ENCODE assay signal across 19 cellular contexts in the genomic region with DNA sequence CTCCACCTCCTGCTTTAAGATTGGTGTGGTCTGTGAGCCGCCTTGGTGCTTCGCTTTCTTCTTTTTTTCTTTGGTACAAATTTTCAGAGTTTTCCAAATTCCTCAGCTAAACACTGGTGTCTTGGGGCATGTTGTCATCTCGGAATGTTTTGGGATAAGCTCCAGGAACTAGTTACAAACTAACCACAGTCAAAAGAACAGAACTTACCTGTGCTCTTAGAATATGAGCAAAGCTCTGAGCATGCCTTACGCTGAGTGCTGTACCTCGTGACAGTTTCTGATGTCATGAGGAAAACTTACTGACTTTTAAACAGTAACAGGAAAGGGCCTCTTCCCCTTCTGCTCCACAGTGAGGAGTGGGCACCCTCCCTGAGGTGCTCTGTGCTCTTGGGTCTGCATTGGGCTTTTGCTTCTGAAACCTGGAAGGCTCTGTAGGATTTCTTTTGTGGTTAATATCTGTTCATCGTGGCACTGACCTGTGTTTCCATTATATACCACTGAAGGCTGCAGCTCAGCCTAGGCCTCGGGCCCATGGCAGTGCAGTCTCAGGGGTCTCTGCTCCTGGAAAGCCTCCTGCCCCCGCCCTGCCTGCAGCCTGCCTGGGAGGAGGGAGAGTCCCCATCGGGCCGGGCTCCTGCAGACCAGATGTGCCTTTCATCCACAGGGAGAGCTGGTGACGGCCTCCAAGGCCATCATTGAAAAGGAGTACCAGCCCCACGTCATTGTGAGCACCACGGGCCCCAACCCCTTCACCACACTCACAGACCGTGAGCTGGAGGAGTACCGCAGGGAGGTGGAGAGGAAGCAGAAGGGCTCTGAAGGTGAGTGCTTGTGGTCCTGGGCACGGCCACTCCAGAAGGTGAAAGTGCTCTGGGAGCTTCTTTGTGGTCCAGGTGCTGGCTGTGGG. TPM values are rescaled to one million over a fixed set of nuclear protein-coding genes. Genes with fewer than 3 reads are reported as not detected.
DNase-seq lines count a peak whose midpoint lies in the region; ATAC-seq and TF ChIP-seq lines count a peak whose summit lies in the region.
"Had no signal": no experiment of that assay in that cellular context is flagged by ENCODE, and none has a peak within 500 bp of the region (broad histone marks: within the 10 kb centered on the region; RNA-seq: fewer than 3 reads in every experiment).

No MANE protein-coding gene starts in this region.

- CTCF ChIA-PET in OCI-LY7 (lab: Charles Lee; ENCODE audit: unreplicated experiment): no interaction called here

- H2AFZ ChIP-seq in OCI-LY7 (ENCODE audit: low read length): no peak overlapping the region
- H2AFZ ChIP-seq: hepatocyte had no signal

- TF ChIP-seq CTCF in CD14-positive monocyte (IDR thresholded peaks at IDR 0.05) (no peak), transverse colon (IDR thresholded peaks at IDR 0.05) (no peak), OCI-LY7 (conservative IDR thresholded peaks at IDR 0.05; ENCODE audit: low read length) (no peak), sigmoid colon (IDR thresholded peaks at IDR 0.05) (no peak)

- peaks cover 80 to 94% of the 10 kb centered on the region in 2 donors for H3K36me3 Mint-ChIP-seq in CD14-positive monocyte
- peaks cover 93% of the 10 kb centered on the region for H3K36me3 Mint-ChIP-seq in activated T-cell treated with anti-CD3 and anti-CD28 coated beads, Interleukin-2, amount 50 U/mL, for 24 hours (ENCODE audit: low read depth)
- peaks cover 2 to 81% (median 35%) of the 10 kb centered on the region in 3 donors for H3K36me3 Mint-ChIP-seq in naive thymus-derived CD8-positive, alpha-beta T cell

- H3K79me2 ChIP-seq in OCI-LY7 (ENCODE audit: insufficient read depth, low read depth, low read length): no peaks in the 10 kb centered on the region

- H3K27me3 ChIP-seq in transverse colon (no peaks in the 10 kb centered on the region), sigmoid colon (no peaks in the 10 kb centered on the region)
- H3K27me3 ChIP-seq: hepatocyte had no signal

- peaks cover 8% of the 10 kb centered on the region for H3K4me1 Mint-ChIP-seq in CD14-positive monocyte
- peaks cover 31% of the 10 kb centered on the region for H3K4me1 Mint-ChIP-seq in activated T-cell treated with anti-CD3 and anti-CD28 coated beads, Interleukin-2, amount 50 U/mL, for 24 hours (ENCODE audit: low read depth)
- H3K4me1 Mint-ChIP-seq in naive thymus-derived CD8-positive, alpha-beta T cell: peaks cover 12 to 33% (median 23%) of the 10 kb centered on the region in 4 donors

- peaks cover 0 to 47% (median 16%) of the 10 kb centered on the region in 4 donors for H3K36me3 ChIP-seq in transverse colon
- peaks cover 13% of the 10 kb centered on the region for H3K36me3 ChIP-seq in OCI-LY7 (ENCODE audit: insufficient read depth, low read length)
- H3K36me3 ChIP-seq in sigmoid colon: peaks cover 24 to 78% (median 50%) of the 10 kb centered on the region in 4 donors

- ATAC-seq in GM21447 (IDR thresholded peaks at IDR 0.05; ENCODE audit: unreplicated experiment): peak; percentile 57
- ATAC-seq in naive thymus-derived CD8-positive, alpha-beta T cell: peak in 1 of 2 donors; percentile 45
- ATAC-seq: Right ventricle myocardium inferior had no signal

- no peaks in the 10 kb centered on the region for H4K20me1 ChIP-seq in OCI-LY7 (ENCODE audit: insufficient read depth, low read length)

- WGBS in transverse colon (ENCODE audit: low coverage in 1 of 2), 2 donors: 85 to 91% methylated on average over 6 to 12 of the region's 16 CpGs
- 71 to 87% methylated on average over 16 of the region's 16 CpGs for WGBS in sigmoid colon, 2 donors

- H3K27ac Mint-ChIP-seq in CD14-positive monocyte: peak overlapping the region in 4 of 7 donors; percentile 36 to 66 (median 58)
- H3K27ac Mint-ChIP-seq in activated T-cell treated with anti-CD3 and anti-CD28 coated beads, Interleukin-2, amount 50 U/mL, for 24 hours: no peak overlapping the region
- H3K27ac Mint-ChIP-seq in naive thymus-derived CD8-positive, alpha-beta T cell: peak overlapping the region in 8 of 10 donors; percentile 37 to 84 (median 57)

- no peak for DNase-seq in CD14-positive monocyte (ENCODE audit: low spot score)
- DNase-seq in activated T-cell treated with anti-CD3 and anti-CD28 coated beads, Interleukin-2, amount 50 U/mL, for 24 hours: peak; percentile 27
- DNase-seq in naive thymus-derived CD8-positive, alpha-beta T cell: no peak
- no peak for DNase-seq in transverse colon
- no peak for DNase-seq in OCI-LY7 (ENCODE audit: low spot score)
- no peak for DNase-seq in GM19238 (ENCODE audit: insufficient read length, low spot score)
- no peak for DNase-seq in sigmoid colon
- DNase-seq: activated effector memory CD4-positive, alpha-beta T cell treated with anti-CD3 and anti-CD28 coated beads, Interleukin-2, amount 50 U/mL, for 16 hours; C1 segment of cervical spinal cord; cerebellar nuclear complex; erythroblast; GF-D8; NCI-H1105 treated with DMSO at 0.1 percent for 48 hours; NCI-H526 treated with DMSO at 0.1 percent for 48 hours; stimulated activated CD4-positive, alpha-beta T cell treated with anti-CD3 and anti-CD28 coated beads, Interleukin-1b, Interleukin-23, amount 100 ng/mL, for 48 hours; stimulated activated naive CD4-positive, alpha-beta T cell treated with Interleukin-2 at 50 U/mL for 16 hours had no signal

- in situ Hi-C loops in transverse colon (cut with MboI; ENCODE audit: low pct_ligation_motif_present in 1 of 4, low pct_unique_long_range_greater_than_20kb in 1 of 4, low sequenced_read_pairs in 3 of 4): no loop called here

- H3K27ac ChIP-seq in transverse colon: no peak overlapping the region
- H3K27ac ChIP-seq in OCI-LY7 (ENCODE audit: low read depth, low read length, poor library complexity, severe bottlenecking): no peak overlapping the region
- no peak overlapping the region for H3K27ac ChIP-seq in sigmoid colon
- H3K27ac ChIP-seq: hepatocyte had no signal

- peaks cover 0 to 2% (median 0%) of the 10 kb centered on the region in 3 donors for H3K27me3 Mint-ChIP-seq in CD14-positive monocyte (ENCODE audit: low read depth in 3 of 3)
- no peaks in the 10 kb centered on the region for H3K27me3 Mint-ChIP-seq in activated T-cell treated with anti-CD3 and anti-CD28 coated beads, Interleukin-2, amount 50 U/mL, for 24 hours
- no peaks in the 10 kb centered on the region for H3K27me3 Mint-ChIP-seq in naive thymus-derived CD8-positive, alpha-beta T cell

- no peak overlapping the region for H3K4me2 ChIP-seq in OCI-LY7 (ENCODE audit: low read length)
- H3K4me2 ChIP-seq: hepatocyte had no signal

- H3K4me1 ChIP-seq in transverse colon (no peaks in the 10 kb centered on the region), OCI-LY7 (ENCODE audit: insufficient read depth, low read length, poor library complexity, severe bottlenecking) (no peaks in the 10 kb centered on the region), sigmoid colon (no peaks in the 10 kb centered on the region)

- no peaks in the 10 kb centered on the region for H3K9me2 ChIP-seq in OCI-LY7 (ENCODE audit: insufficient read depth, low read length)

- TF ChIP-seq EP300 in transverse colon (IDR thresholded peaks at IDR 0.05; ENCODE audit: low read depth) (no peak), sigmoid colon (IDR thresholded peaks at IDR 0.05) (no peak)

- intact Hi-C loops in CD14-positive monocyte (cut with micrococcal nuclease): no loop called here
- intact Hi-C loops in transverse colon (cut with DNase I; ENCODE audit: low total_unique reads): no loop called here
- intact Hi-C loops in OCI-LY7 (cut with micrococcal nuclease; ENCODE audit: unreplicated experiment): no loop called here
- intact Hi-C loops in sigmoid colon (cut with DNase I): no loop called here

- POLR2A ChIA-PET in naive thymus-derived CD8-positive, alpha-beta T cell (lab: Charles Lee): interaction anchor here (1.1 to 1.2 kb wide), 2 partner anchors 9 to 15 kb away, joined by 3 to 4 read pairs; no protein-coding TSS in a partner anchor
- POLR2A ChIA-PET in OCI-LY7 (lab: Charles Lee): no interaction called here

- no TSS peak for BruUV-seq in OCI-LY7 (replicated peaks; lab: Mats Ljungman, UMichigan)

- H3K9me3 Mint-ChIP-seq in CD14-positive monocyte: peaks cover 0 to 5% (median 2%) of the 10 kb centered on the region in 7 donors
- H3K9me3 Mint-ChIP-seq in activated T-cell treated with anti-CD3 and anti-CD28 coated beads, Interleukin-2, amount 50 U/mL, for 24 hours: no peaks in the 10 kb centered on the region
- peaks cover 0 to 2% (median 0%) of the 10 kb centered on the region in 9 donors for H3K9me3 Mint-ChIP-seq in naive thymus-derived CD8-positive, alpha-beta T cell

- no peak overlapping the region for H3K4me3 ChIP-seq in transverse colon
- H3K4me3 ChIP-seq in OCI-LY7 (ENCODE audit: low read depth, low read length, poor library complexity, severe bottlenecking): no peak overlapping the region
- no peak overlapping the region for H3K4me3 ChIP-seq in sigmoid colon
- H3K4me3 ChIP-seq: hepatocyte had no signal

- no peaks in the 10 kb centered on the region for H3K9me3 ChIP-seq in transverse colon
- no peaks in the 10 kb centered on the region for H3K9me3 ChIP-seq in OCI-LY7 (ENCODE audit: low read length)
- no peaks in the 10 kb centered on the region for H3K9me3 ChIP-seq in sigmoid colon

- TF ChIP-seq POLR2A in transverse colon (IDR thresholded peaks at IDR 0.05): no peak
- TF ChIP-seq POLR2A in sigmoid colon (IDR thresholded peaks at IDR 0.05): no peak

- H3K4me3 Mint-ChIP-seq in CD14-positive monocyte: no peak overlapping the region
- H3K4me3 Mint-ChIP-seq in activated T-cell treated with anti-CD3 and anti-CD28 coated beads, Interleukin-2, amount 50 U/mL, for 24 hours: no peak overlapping the region
- no peak overlapping the region for H3K4me3 Mint-ChIP-seq in naive thymus-derived CD8-positive, alpha-beta T cell

RNA-seq across cellular contexts. Expression of a gene that starts 48.7 kb away (rescaled TPM):
- polyA plus RNA-seq in CD14-positive monocyte (1 to 10 TPM; 3.9 to 4.3 TPM), sigmoid colon (10 to 100 TPM; 10.4 to 26.0 (median 12.6) TPM)
- 10 to 100 TPM; 46.1 to 47.8 TPM for total RNA-seq in naive thymus-derived CD8-positive, alpha-beta T cell
- polyA plus RNA-seq in naive thymus-derived CD8-positive, alpha-beta T cell: 10 to 100 TPM; 10.8 to 31.8 (median 21.8) TPM
- total RNA-seq in transverse colon (10 to 100 TPM in 2 of 4 donors, 1 to 10 TPM in 2; 8.6 to 43.0 (median 12.8) TPM), OCI-LY7 (2022) (56.7 and 66.2 TPM in 2 replicates), sigmoid colon (10 to 100 TPM; 12.5 to 19.1 (median 15.1) TPM)
- 31.7 and 35.9 TPM in 2 replicates for total RNA-seq in OCI-LY7 (2014; rRNA removed; shearing (Covaris generic))

RNA-seq across cellular contexts. Expression of a gene that starts 48.9 kb away (rescaled TPM):
- 1 to 10 TPM; 1.1 to 1.2 TPM for polyA plus RNA-seq in CD14-positive monocyte
- 1 to 10 TPM; 3.7 to 6.0 TPM for total RNA-seq in naive thymus-derived CD8-positive, alpha-beta T cell
- 1 to 10 TPM in 1 of 3 donors, under 1 TPM in 2; 0.87 to 1.5 (median 0.90) TPM for polyA plus RNA-seq in naive thymus-derived CD8-positive, alpha-beta T cell
- 1 to 10 TPM; 2.5 to 7.9 (median 4.1) TPM for total RNA-seq in transverse colon
- total RNA-seq in OCI-LY7 (2014; rRNA removed; shearing (Covaris generic)): 5.3 and 6.5 TPM in 2 replicates
- 8.9 and 9.1 TPM in 2 replicates for total RNA-seq in OCI-LY7 (2022)
- total RNA-seq in sigmoid colon: 10 to 100 TPM in 1 of 4 donors, 1 to 10 TPM in 3; 3.9 to 10.2 (median 6.7) TPM
- polyA plus RNA-seq in sigmoid colon: 1 to 10 TPM in 2 of 3 donors, under 1 TPM in 1; 0.60 to 1.6 (median 1.4) TPM
